In genomic region chr19:41195675-41196497, GRCh38 we compare ENCODE assay signal across 15 cellular contexts. TPM values are rescaled to one million over a fixed set of nuclear protein-coding genes. Genes with fewer than 3 reads are reported as not detected.
DNase-seq lines count a peak whose midpoint lies in the region; ATAC-seq, FAIRE-seq and TF ChIP-seq lines count a peak whose summit lies in the region.
"Had no signal": no experiment of that assay in that cellular context is flagged by ENCODE, and none has a peak within 500 bp of the region (broad histone marks: within the 10 kb centered on the region; RNA-seq: fewer than 3 reads in every experiment).

No MANE protein-coding gene starts in this region.

- CTCF ChIA-PET in HEK293 (lab: Yijun Ruan, JAX) (interaction anchor here (0.6 to 1.1 kb wide), 2 partner anchors 36 to 67 kb away, joined by 3 read pairs; no protein-coding TSS in a partner anchor), K562 (lab: Yijun Ruan, JAX; ENCODE audit: low intra/inter-chr PET ratio) (no interaction called here)

- H3K9me1 ChIP-seq in K562 (ENCODE audit: control insufficient read depth, insufficient read depth, low read length) = no peaks in the 10 kb centered on the region

- no peak for TF ChIP-seq EP300 in K562 (IDR thresholded peaks at IDR 0.05; ENCODE audit: low read length)

- peak overlapping the region in 1 of 2 donors; percentile 74 for H3K4me3 Mint-ChIP-seq in CD14-positive monocyte
- H3K4me3 Mint-ChIP-seq in activated T-helper 17 cell treated with anti-CD3 and anti-CD28 coated beads, Interleukin-2, amount 50 U/mL, for 72 hours = no peak overlapping the region

- TF ChIP-seq POLR2A in K562 (conservative IDR thresholded peaks at IDR 0.05) (no peak), spleen (IDR thresholded peaks at IDR 0.05) (no peak)

- in situ Hi-C loops in K562 (cut with MboI) = no loop called here

- WGBS in K562 (ENCODE audit: insufficient coverage, low coverage, missing lambda C conversion rate) = 14% methylated on average over 10 of the region's 10 CpGs
- WGBS in spleen, 5 donors = 59 to 85% (median 66%) methylated on average over 10 of the region's 10 CpGs

- POLR2A ChIA-PET in HEK293 (lab: Yijun Ruan, JAX) = no interaction called here
- POLR2A ChIA-PET in K562 (lab: Yijun Ruan, JAX) = interaction anchor here (0.7 kb wide), 1 partner anchor 233 kb away, joined by 3 read pairs; no protein-coding TSS in a partner anchor

- H3K27me3 ChIP-seq in K562 (ENCODE audit: control insufficient read depth in 2 of 2, insufficient read depth in 2 of 2, low read length in 2 of 2) = peaks cover 0 to 43% of the 10 kb centered on the region in 2 experiments; a peak in 3 of 5 replicates
- H3K27me3 ChIP-seq in left lung = peaks cover 7 to 35% of the 10 kb centered on the region in 2 donors
- peaks cover 0 to 36% (median 26%) of the 10 kb centered on the region in 7 donors for H3K27me3 ChIP-seq in spleen (replicated peaks in 1 of 7)

- H3K36me3 ChIP-seq in HEK293 (ENCODE audit: control insufficient read depth in 2 of 2, insufficient read depth in 1 of 2, low read length in 2 of 2) = no peaks in the 10 kb centered on the region; a peak in 1 of 3 replicates
- no peaks in the 10 kb centered on the region for H3K36me3 ChIP-seq in K562 (ENCODE audit: control insufficient read depth, insufficient read depth, low read length)
- no peaks in the 10 kb centered on the region for H3K36me3 ChIP-seq in left lung
- no peaks in the 10 kb centered on the region for H3K36me3 ChIP-seq in spleen
- H3K36me3 ChIP-seq: cardiac muscle cell had no signal

- intact Hi-C loops in CD14-positive monocyte (cut with micrococcal nuclease) = no loop called here
- intact Hi-C loops in K562 (cut with micrococcal nuclease) = no loop called here
- intact Hi-C loops in left lung (cut with DNase I) = no loop called here
- intact Hi-C loops in spleen (cut with DNase I; ENCODE audit: low total_unique reads) = no loop called here

- no peaks in the 10 kb centered on the region for H3K9me3 ChIP-seq in HEK293 (ENCODE audit: control insufficient read depth, insufficient read depth, low read depth, low read length)
- H3K9me3 ChIP-seq in K562 (replicated peaks; ENCODE audit: control insufficient read depth, insufficient read depth, low read depth, low read length) = no peaks in the 10 kb centered on the region
- no peaks in the 10 kb centered on the region for H3K9me3 ChIP-seq in left lung
- no peaks in the 10 kb centered on the region for H3K9me3 ChIP-seq in spleen

- no peak overlapping the region for H2AFZ ChIP-seq in K562 (ENCODE audit: low read depth, low read length)
- H2AFZ ChIP-seq: parathyroid adenoma had no signal

- H4K20me1 ChIP-seq in K562 (replicated peaks; ENCODE audit: control insufficient read depth, insufficient read depth, low read length) = no peaks in the 10 kb centered on the region

- DNase-seq in CD14-positive monocyte (ENCODE audit: low spot score) (peak; percentile 79), K562 (ENCODE audit: extremely low read depth in 1 of 4, low spot score in 3 of 4) (no peak), left lung (no peak), spleen (no peak), NCI-H82 treated with DMSO at 0.1 percent for 48 hours (lab: John Stamatoyannopoulos, UW; ENCODE audit: unreplicated experiment) (no peak)
- DNase-seq: activated CD4-positive, alpha-beta T cell treated with anti-CD3 and anti-CD28 coated beads, Interleukin-2, amount 50 U/mL, for 48 hours; NCI-H2171; OCI-M1 had no signal

- peak overlapping the region; percentile 81 to 94 (median 89) for H3K27ac Mint-ChIP-seq in CD14-positive monocyte
- H3K27ac Mint-ChIP-seq in activated T-helper 17 cell treated with anti-CD3 and anti-CD28 coated beads, Interleukin-2, amount 50 U/mL, for 72 hours = no peak overlapping the region

- peaks cover 0 to 23% (median 11%) of the 10 kb centered on the region in 3 donors for H3K27me3 Mint-ChIP-seq in CD14-positive monocyte (ENCODE audit: low read depth in 3 of 3)
- H3K27me3 Mint-ChIP-seq in activated T-helper 17 cell treated with anti-CD3 and anti-CD28 coated beads, Interleukin-2, amount 50 U/mL, for 72 hours = peaks cover 30% of the 10 kb centered on the region

- ATAC-seq in K562 (no peak), left lung (peak; percentile 9), HG03442 (IDR thresholded peaks at IDR 0.05; ENCODE audit: unreplicated experiment) (no peak)
- ATAC-seq in activated T-helper 17 cell treated with anti-CD3 and anti-CD28 coated beads, Interleukin-2, amount 50 U/mL, for 72 hours (replicated peaks) = no peak

- BruUV-seq in K562 (replicated peaks; lab: Mats Ljungman, UMichigan) = no TSS peak

- H3K36me3 Mint-ChIP-seq in CD14-positive monocyte = peaks cover 13 to 36% of the 10 kb centered on the region in 2 donors
- no peaks in the 10 kb centered on the region for H3K36me3 Mint-ChIP-seq in activated T-helper 17 cell treated with anti-CD3 and anti-CD28 coated beads, Interleukin-2, amount 50 U/mL, for 72 hours (ENCODE audit: low read depth)

- no peak overlapping the region for H3K4me2 ChIP-seq in K562 (ENCODE audit: insufficient read depth, low read length)

- peaks cover 0 to 1% (median 0%) of the 10 kb centered on the region in 7 donors for H3K9me3 Mint-ChIP-seq in CD14-positive monocyte
- H3K9me3 Mint-ChIP-seq in activated T-helper 17 cell treated with anti-CD3 and anti-CD28 coated beads, Interleukin-2, amount 50 U/mL, for 72 hours = no peaks in the 10 kb centered on the region

- no peak overlapping the region for H3K9ac ChIP-seq in K562 (ENCODE audit: insufficient read depth in 1 of 2, low read depth in 2 of 2, low read length in 2 of 2)
- H3K9ac ChIP-seq: parathyroid adenoma had no signal

- H3K4me3 ChIP-seq in HEK293 (ENCODE audit: low read depth, low read length) (no peak overlapping the region), K562 (no peak overlapping the region), left lung (no peak overlapping the region), spleen (no peak overlapping the region)
- H3K4me3 ChIP-seq: cardiac muscle cell had no signal

- H3K27ac ChIP-seq in HEK293 (ENCODE audit: extremely low read depth, low read depth, low read length) = no peak overlapping the region
- H3K27ac ChIP-seq in K562 (ENCODE audit: extremely low read depth, low read depth, low read length) = no peak overlapping the region
- H3K27ac ChIP-seq in left lung = no peak overlapping the region
- peak overlapping the region in 1 of 8 donors; percentile 17 for H3K27ac ChIP-seq in spleen
- H3K27ac ChIP-seq: cardiac muscle cell, parathyroid adenoma had no signal

- peak; percentile 15 for TF ChIP-seq CTCF in CD14-positive monocyte (IDR thresholded peaks at IDR 0.05)
- TF ChIP-seq CTCF in HEK293 (tag by site-specific recombination; IDR thresholded peaks at IDR 0.05) = no peak
- TF ChIP-seq CTCF in K562 (IDR thresholded peaks at IDR 0.05 in 2 of 3, conservative IDR thresholded peaks at IDR 0.05 in 1 of 3; ENCODE audit: insufficient read depth in 2 of 3, low read depth in 1 of 3, low read length in 3 of 3) = no peak
- no peak for TF ChIP-seq CTCF in left lung (IDR thresholded peaks at IDR 0.05)
- no peak for TF ChIP-seq CTCF in spleen (IDR thresholded peaks at IDR 0.05 in 8 of 11, conservative IDR thresholded peaks at IDR 0.05 in 3 of 11)

- FAIRE-seq in K562 (lab: Jason Lieb, UNC) = no peak
- FAIRE-seq: endometrium had no signal

- no peaks in the 10 kb centered on the region for H3K79me2 ChIP-seq in K562 (ENCODE audit: control insufficient read depth, insufficient read depth, low read length)
- H3K79me2 ChIP-seq: parathyroid adenoma had no signal

- H3K4me1 ChIP-seq in HEK293 (ENCODE audit: control insufficient read depth, insufficient read depth, low read length) = peaks cover 12% of the 10 kb centered on the region
- H3K4me1 ChIP-seq in K562 (replicated peaks in 1 of 2; ENCODE audit: control insufficient read depth in 2 of 2, insufficient read depth in 2 of 2, low read length in 2 of 2) = peaks cover 5 to 18% of the 10 kb centered on the region in 2 experiments; a peak in 4 of 5 replicates
- peaks cover 5 to 27% of the 10 kb centered on the region in 2 donors for H3K4me1 ChIP-seq in left lung
- peaks cover 0 to 22% (median 5%) of the 10 kb centered on the region in 6 donors for H3K4me1 ChIP-seq in spleen

- H3K4me1 Mint-ChIP-seq in CD14-positive monocyte = peaks cover 43% of the 10 kb centered on the region
- peaks cover 11% of the 10 kb centered on the region for H3K4me1 Mint-ChIP-seq in activated T-helper 17 cell treated with anti-CD3 and anti-CD28 coated beads, Interleukin-2, amount 50 U/mL, for 72 hours

- no peak for TF ChIP-seq RAD21 in K562 (CRISPR knock-in tag; conservative IDR thresholded peaks at IDR 0.05 in 1 of 2, IDR thresholded peaks at IDR 0.05 in 1 of 2)

RNA-seq across cellular contexts. Expression of gene CYP2S1, which starts 2.9 kb away (rescaled TPM):
- 10 to 100 TPM; 10.3 to 20.3 TPM for polyA plus RNA-seq in CD14-positive monocyte
- total RNA-seq in K562 (2011; cell fraction: chromatin; rRNA removed; ENCODE audit: low replicate concordance) = 0.90 and 1.3 TPM in 2 replicates
- total RNA-seq in K562 (2011; cell fraction: nucleolus; rRNA removed) = 2.0 TPM in 2 replicates
- total RNA-seq in K562 (2011; cell fraction: nucleoplasm; rRNA removed) = 1.0 and 1.5 TPM in 2 replicates
- total RNA-seq in K562 (2014; rRNA removed) = 0.41 and 2.7 TPM in 2 replicates
- total RNA-seq in K562 (2014; rRNA removed; fragmentation: Illumina TruSeq; extraction: Trizol) = 0.13 and 0.18 TPM in 2 replicates
- total RNA-seq in K562 (2015; rRNA removed; fragmentation: Illumina TruSeq; extraction: Trizol) = 0.07 and 0.15 TPM in 2 replicates
- total RNA-seq in K562 (2021) = 1.9 and 2.6 TPM in 2 replicates
- polyA plus RNA-seq in K562 (2011; rRNA removed) = 0.46 and 0.60 TPM in 2 replicates
- 0.37 and 0.95 TPM in 2 replicates for polyA plus RNA-seq in K562 (2011; cell fraction: cytosol; rRNA removed)
- 0.97 and 4.3 TPM in 2 replicates for polyA plus RNA-seq in K562 (2011; cell fraction: nucleus; rRNA removed)
- 1.1 and 2.8 TPM in 2 replicates for polyA plus RNA-seq in K562 (2012)
- 0.71 and 0.79 TPM in 2 replicates for polyA plus RNA-seq in K562 (2014; fragmentation: Illumina TruSeq; extraction: Trizol)
- polyA plus RNA-seq in K562 (2014; fragmentation: Nextera tagmentation; extraction: Ambion mirVana) = under 1 TPM; 0.13 to 0.20 TPM
- 0.48 and 0.77 TPM in 2 replicates for polyA plus RNA-seq in K562 (2014; rRNA removed)
- 0.33 and 0.42 TPM in 2 replicates for polyA minus RNA-seq in K562 (2011; rRNA and poly(A)+ RNA removed)
- polyA minus RNA-seq in K562 (2011; cell fraction: cytosol; rRNA and poly(A)+ RNA removed) = 0.76 and 1.5 TPM in 2 replicates
- polyA minus RNA-seq in K562 (2011; cell fraction: nucleus; rRNA and poly(A)+ RNA removed) = 0.22 and 0.27 TPM in 2 replicates
- total RNA-seq in left lung = 10 to 100 TPM; 12.5 to 22.5 TPM
- total RNA-seq in spleen = 10 to 100 TPM in 4 of 7 donors, 1 to 10 TPM in 3; 3.8 to 22.4 (median 10.4) TPM
- polyA plus RNA-seq in spleen = under 1 TPM; 0.62 to 0.93 (median 0.83) TPM
- under 1 TPM in 1 of 2 donors, not detected in 1; 0.13 TPM for total RNA-seq in activated T-helper 17 cell treated with anti-CD3 and anti-CD28 coated beads, Interleukin-2, amount 50 U/mL, for 72 hours
- total RNA-seq: lung microvascular endothelial cell had no signal

RNA-seq across cellular contexts. Expression of gene AXL, which starts 23.1 kb away (rescaled TPM):
- under 1 TPM in 1 of 2 donors, not detected in 1; 0.05 TPM for polyA plus RNA-seq in CD14-positive monocyte
- total RNA-seq in K562 (2011; cell fraction: chromatin; rRNA removed; ENCODE audit: low replicate concordance) = 5.6 and 26.9 TPM in 2 replicates
- total RNA-seq in K562 (2011; cell fraction: nucleolus; rRNA removed) = 15.1 and 31.7 TPM in 2 replicates
- 14.5 and 18.9 TPM in 2 replicates for total RNA-seq in K562 (2011; cell fraction: nucleoplasm; rRNA removed)
- 1.6 and 2.6 TPM in 2 replicates for total RNA-seq in K562 (2014; rRNA removed)
- total RNA-seq in K562 (2014; rRNA removed; fragmentation: Illumina TruSeq; extraction: Trizol) = 1.2 and 1.4 TPM in 2 replicates
- total RNA-seq in K562 (2015; rRNA removed; fragmentation: Illumina TruSeq; extraction: Trizol) = 0.79 and 0.80 TPM in 2 replicates
- total RNA-seq in K562 (2021) = 3.0 and 3.4 TPM in 2 replicates
- polyA plus RNA-seq in K562 (2011; rRNA removed) = 6.0 and 6.6 TPM in 2 replicates
- 5.2 and 17.6 TPM in 2 replicates for polyA plus RNA-seq in K562 (2011; cell fraction: cytosol; rRNA removed)
- 3.2 and 12.0 TPM in 2 replicates for polyA plus RNA-seq in K562 (2011; cell fraction: nucleus; rRNA removed)
- polyA plus RNA-seq in K562 (2012) = 1.4 and 3.0 TPM in 2 replicates
- polyA plus RNA-seq in K562 (2014; fragmentation: Illumina TruSeq; extraction: Trizol) = 1.6 and 2.0 TPM in 2 replicates
- polyA plus RNA-seq in K562 (2014; fragmentation: Nextera tagmentation; extraction: Ambion mirVana) = 1 to 10 TPM; 1.9 to 2.0 TPM
- 1.1 and 1.2 TPM in 2 replicates for polyA plus RNA-seq in K562 (2014; rRNA removed)
- 20.1 and 36.0 TPM in 2 replicates for polyA minus RNA-seq in K562 (2011; rRNA and poly(A)+ RNA removed)
- polyA minus RNA-seq in K562 (2011; cell fraction: cytosol; rRNA and poly(A)+ RNA removed) = 21.2 and 32.5 TPM in 2 replicates
- polyA minus RNA-seq in K562 (2011; cell fraction: nucleus; rRNA and poly(A)+ RNA removed) = 4.9 and 8.2 TPM in 2 replicates
- 10 to 100 TPM; 35.2 to 48.2 TPM for total RNA-seq in left lung
- total RNA-seq in spleen = 100 to 1,000 TPM in 3 of 7 donors, 10 to 100 TPM in 4; 48.4 to 135 (median 87.5) TPM
- 1 to 10 TPM; 2.3 to 8.3 (median 5.0) TPM for polyA plus RNA-seq in spleen
- total RNA-seq in activated T-helper 17 cell treated with anti-CD3 and anti-CD28 coated beads, Interleukin-2, amount 50 U/mL, for 72 hours = 1 to 10 TPM in 1 of 2 donors, under 1 TPM in 1; 0.04 to 2.3 TPM
